ENCODE assay signal across 15 cellular contexts in genomic region chr17:50205931-50206505, GRCh38. TPM values are rescaled to one million over a fixed set of nuclear protein-coding genes. Genes with fewer than 3 reads are reported as not detected.
A peak's percentile ranks its signal among the peaks of the same experiment; 100 is the strongest.
DNase-seq lines count a peak whose midpoint lies in the region; ATAC-seq and TF ChIP-seq lines count a peak whose summit lies in the region.
"Had no signal": no experiment of that assay in that cellular context is flagged by ENCODE, and none has a peak within 500 bp of the region (broad histone marks: within the 10 kb centered on the region; RNA-seq: fewer than 3 reads in every experiment).

No MANE protein-coding gene starts in this region.

- ATAC-seq in Right ventricle myocardium superior (ENCODE audit: poor library complexity) (no peak), right cardiac atrium (no peak)

- WGBS in right cardiac atrium, result 82% methylated on average over 7 of the region's 7 CpGs
- WGBS in prostate gland, result 89% methylated on average over 7 of the region's 7 CpGs

- TF ChIP-seq POLR2A in prostate gland (IDR thresholded peaks at IDR 0.05) (no peak), uterus (IDR thresholded peaks at IDR 0.05) (no peak)

- no peak overlapping the region for H3K27ac Mint-ChIP-seq in activated naive CD8-positive, alpha-beta T cell treated with anti-CD3 and anti-CD28 coated beads for 36 hours
- H3K27ac Mint-ChIP-seq: activated naive CD4-positive, alpha-beta T cell treated with anti-CD3 and anti-CD28 coated beads, Interleukin-2, amount 50 U/mL, for 24 hours; memory B cell had no signal

- H3K36me3 Mint-ChIP-seq in activated naive CD8-positive, alpha-beta T cell treated with anti-CD3 and anti-CD28 coated beads for 36 hours, result no peaks in the 10 kb centered on the region
- H3K36me3 Mint-ChIP-seq: activated naive CD4-positive, alpha-beta T cell treated with anti-CD3 and anti-CD28 coated beads, Interleukin-2, amount 50 U/mL, for 24 hours; memory B cell had no signal

- no peak for TF ChIP-seq CTCF in left ventricle myocardium inferior (IDR thresholded peaks at IDR 0.05; ENCODE audit: borderline replicate concordance)
- TF ChIP-seq CTCF in prostate gland (IDR thresholded peaks at IDR 0.05), result no peak
- no peak for TF ChIP-seq CTCF in uterus (IDR thresholded peaks at IDR 0.05)

- H3K4me1 ChIP-seq in right cardiac atrium (ENCODE audit: control insufficient read depth, insufficient read depth, low read length) (peaks cover 2% of the 10 kb centered on the region), left ventricle myocardium inferior (peaks cover 48% of the 10 kb centered on the region), prostate gland (replicated peaks) (no peaks in the 10 kb centered on the region), uterus (peaks cover 27 to 47% of the 10 kb centered on the region in 2 donors)

- no peaks in the 10 kb centered on the region for H3K36me3 ChIP-seq in left ventricle myocardium inferior
- H3K36me3 ChIP-seq in prostate gland, result no peaks in the 10 kb centered on the region
- H3K36me3 ChIP-seq in uterus, result no peaks in the 10 kb centered on the region

- no peaks in the 10 kb centered on the region for H3K27me3 ChIP-seq in right cardiac atrium (ENCODE audit: control insufficient read depth, insufficient read depth)
- peaks cover 96% of the 10 kb centered on the region for H3K27me3 ChIP-seq in left ventricle myocardium inferior (ENCODE audit: low read depth)
- H3K27me3 ChIP-seq in prostate gland (replicated peaks; ENCODE audit: insufficient read depth), result no peaks in the 10 kb centered on the region
- H3K27me3 ChIP-seq in uterus, result no peaks in the 10 kb centered on the region

- H3K4me1 Mint-ChIP-seq in activated naive CD8-positive, alpha-beta T cell treated with anti-CD3 and anti-CD28 coated beads for 36 hours, result peaks cover 6% of the 10 kb centered on the region

- peak; percentile 13 for DNase-seq in Right ventricle myocardium superior
- DNase-seq in right cardiac atrium, result no peak
- no peak for DNase-seq in left ventricle myocardium inferior
- no peak for DNase-seq in prostate gland (ENCODE audit: low spot score)
- peak; percentile 17 to 21 for DNase-seq in uterus
- DNase-seq in cerebellum (ENCODE audit: low spot score), result no peak
- DNase-seq in activated naive CD8-positive, alpha-beta T cell treated with anti-CD3 and anti-CD28 coated beads for 36 hours, result no peak
- DNase-seq in stimulated activated CD4-positive, alpha-beta T cell treated with anti-CD3 and anti-CD28 coated beads, Interleukin-1b, Interleukin-23, amount 100 ng/mL, for 48 hours, result no peak
- DNase-seq: cerebellar nuclear complex; NCI-H2081 treated with DMSO at 0.1 percent for 48 hours; NCI-H774; SHP77; stimulated activated naive CD4-positive, alpha-beta T cell had no signal

- no peaks in the 10 kb centered on the region for H3K9me3 Mint-ChIP-seq in activated naive CD8-positive, alpha-beta T cell treated with anti-CD3 and anti-CD28 coated beads for 36 hours
- H3K9me3 Mint-ChIP-seq: activated naive CD4-positive, alpha-beta T cell treated with anti-CD3 and anti-CD28 coated beads, Interleukin-2, amount 50 U/mL, for 24 hours; memory B cell had no signal

- no peaks in the 10 kb centered on the region for H3K9me3 ChIP-seq in right cardiac atrium (ENCODE audit: control insufficient read depth, low read length)
- no peaks in the 10 kb centered on the region for H3K9me3 ChIP-seq in left ventricle myocardium inferior (replicated peaks)
- H3K9me3 ChIP-seq in prostate gland, result no peaks in the 10 kb centered on the region
- H3K9me3 ChIP-seq in uterus, result no peaks in the 10 kb centered on the region

- H3K27me3 Mint-ChIP-seq in activated naive CD8-positive, alpha-beta T cell treated with anti-CD3 and anti-CD28 coated beads for 36 hours, result peaks cover 77% of the 10 kb centered on the region

- no peak overlapping the region for H3K4me3 Mint-ChIP-seq in activated naive CD8-positive, alpha-beta T cell treated with anti-CD3 and anti-CD28 coated beads for 36 hours
- H3K4me3 Mint-ChIP-seq: activated naive CD4-positive, alpha-beta T cell treated with anti-CD3 and anti-CD28 coated beads, Interleukin-2, amount 50 U/mL, for 24 hours; memory B cell had no signal

- H3K4me3 ChIP-seq in right cardiac atrium (ENCODE audit: low read length) (no peak overlapping the region), left ventricle myocardium inferior (no peak overlapping the region), prostate gland (no peak overlapping the region), uterus (no peak overlapping the region)

- intact Hi-C loops in Right ventricle myocardium superior (cut with DNase I), result no loop called here
- intact Hi-C loops in right cardiac atrium (cut with DNase I), result no loop called here
- intact Hi-C loops in left ventricle myocardium inferior (cut with micrococcal nuclease), result no loop called here
- intact Hi-C loops in prostate gland (cut with DNase I), result no loop called here
- intact Hi-C loops in uterus (cut with DNase I; ENCODE audit: low total_unique reads), result no loop called here

- no peak overlapping the region for H3K27ac ChIP-seq in right cardiac atrium (ENCODE audit: low read length)
- peak overlapping the region; percentile 66 for H3K27ac ChIP-seq in left ventricle myocardium inferior (replicated peaks)
- H3K27ac ChIP-seq in prostate gland, result peak overlapping the region; percentile 39 to 51
- H3K27ac ChIP-seq in uterus, result peak overlapping the region; percentile 96 to 98

RNA-seq across cellular contexts. Expression of gene COL1A1, which starts 4.6 kb away (rescaled TPM):
- total RNA-seq in Right ventricle myocardium superior (28.1 TPM), right cardiac atrium (100 to 1,000 TPM in 1 of 4 donors, 10 to 100 TPM in 3; 58.4 to 138 (median 74.3) TPM), left ventricle myocardium inferior (45.8 TPM), prostate gland (10 to 100 TPM; 21.5 to 81.0 TPM), uterus (1,000 to 10,000 TPM in 1 of 4 donors, 100 to 1,000 TPM in 2, 10 to 100 TPM in 1; 59.4 to 4,880 (median 491) TPM), cerebellum (61.2 TPM)
- polyA plus RNA-seq in right cardiac atrium, result 24.8 TPM
- under 1 TPM; 0.72 to 0.78 TPM for total RNA-seq in activated naive CD8-positive, alpha-beta T cell treated with anti-CD3 and anti-CD28 coated beads for 36 hours

RNA-seq across cellular contexts. Expression of gene SGCA, which starts 40.2 kb away (rescaled TPM):
- 135 TPM for total RNA-seq in Right ventricle myocardium superior
- 100 to 1,000 TPM; 127 to 150 (median 133) TPM for total RNA-seq in right cardiac atrium
- 156 TPM for polyA plus RNA-seq in right cardiac atrium
- total RNA-seq in left ventricle myocardium inferior, result 137 TPM
- total RNA-seq in prostate gland, result 10 to 100 TPM; 13.9 to 19.4 TPM
- total RNA-seq in uterus, result 100 to 1,000 TPM in 1 of 4 donors, 10 to 100 TPM in 1, under 1 TPM in 1, not detected in 1; 0.90 to 119 (median 19.6) TPM
- total RNA-seq in cerebellum, result not detected
- under 1 TPM in 1 of 2 experiments, not detected in 1; 0.38 TPM for total RNA-seq in activated naive CD8-positive, alpha-beta T cell treated with anti-CD3 and anti-CD28 coated beads for 36 hours

RNA-seq across cellular contexts. Expression of gene PPP1R9B, which starts 55.5 kb away (rescaled TPM):
- total RNA-seq in Right ventricle myocardium superior (35.4 TPM), right cardiac atrium (10 to 100 TPM; 33.2 to 40.7 (median 36.1) TPM), left ventricle myocardium inferior (33.0 TPM), prostate gland (10 to 100 TPM; 36.2 to 79.7 TPM), uterus (10 to 100 TPM in 3 of 4 donors, 1 to 10 TPM in 1; 9.2 to 65.3 (median 20.6) TPM), cerebellum (29.1 TPM)
- 26.5 TPM for polyA plus RNA-seq in right cardiac atrium
- 10 to 100 TPM; 50.9 to 52.0 TPM for total RNA-seq in activated naive CD8-positive, alpha-beta T cell treated with anti-CD3 and anti-CD28 coated beads for 36 hours

Comparison
In these comparisons a context has a peak if more than half of its experiments do, and no peak if none do; other contexts are left out.
1. DNase-seq: peak in Right ventricle myocardium superior (single experiment) and uterus (2 of 2); none in right cardiac atrium (0 of 3), left ventricle myocardium inferior (single experiment), prostate gland (single experiment), cerebellum (single experiment), activated naive CD8-positive, alpha-beta T cell treated with anti-CD3 and anti-CD28 coated beads for 36 hours (single experiment) and stimulated activated CD4-positive, alpha-beta T cell treated with anti-CD3 and anti-CD28 coated beads, Interleukin-1b, Interleukin-23, amount 100 ng/mL, for 48 hours (single experiment).
2. RNA of gene COL1A1, which starts 4.6 kb away (total RNA-seq): 59.4 to 4,880 TPM in uterus, 58.4 to 138 TPM in right cardiac atrium, 21.5 to 81.0 TPM in prostate gland, 61.2 TPM in cerebellum (single experiment), 45.8 TPM in left ventricle myocardium inferior (single experiment) and 28.1 TPM in Right ventricle myocardium superior (single experiment); 0.72 to 0.78 TPM in activated naive CD8-positive, alpha-beta T cell treated with anti-CD3 and anti-CD28 coated beads for 36 hours; every median in the first group is over 10 times any median in the second.